9 cellular contexts compared by ENCODE assay signal in genomic region chr6:73774311-73774766, GRCh38.
DNase-seq lines count a peak whose midpoint lies in the region; ATAC-seq and TF ChIP-seq lines count a peak whose summit lies in the region.
"Had no signal": no experiment of that assay in that cellular context is flagged by ENCODE, and none has a peak within 500 bp of the region (broad histone marks: within the 10 kb centered on the region; RNA-seq: fewer than 3 reads in every experiment).

No MANE protein-coding gene starts in this region.

- H3K36me3 Mint-ChIP-seq in stimulated activated naive B cell treated with anti-CD40 and anti-IgM and Interleukin-4, amounts not matched to agents 10 μg/mL and 1 μg/mL and 100 μg/mL, for 72 hours, result peaks cover 0 to 7% of the 10 kb centered on the region in 2 donors

- DNase-seq in NCI-H226, result peak; percentile 99
- DNase-seq in fibroblast of the aortic adventitia (ENCODE audit: low read depth), result peak; percentile 87
- no peak for DNase-seq in stimulated activated naive B cell treated with anti-CD40 and anti-IgM and Interleukin-4, amounts not matched to agents 10 μg/mL and 1 μg/mL and 100 μg/mL, for 72 hours
- no peak for DNase-seq in activated CD4-positive, CD25-positive, alpha-beta regulatory T cell (lab: John Stamatoyannopoulos, UW)
- no peak for DNase-seq in GM10266 (ENCODE audit: extremely low spot score)
- DNase-seq: dorsolateral prefrontal cortex had no signal

- no peak overlapping the region for H3K4me3 ChIP-seq in fibroblast of the aortic adventitia (ENCODE audit: low read depth, low read length)
- H3K4me3 ChIP-seq: dorsolateral prefrontal cortex had no signal

- no peaks in the 10 kb centered on the region for H3K9me3 Mint-ChIP-seq in stimulated activated naive B cell treated with anti-CD40 and anti-IgM and Interleukin-4, amounts not matched to agents 10 μg/mL and 1 μg/mL and 100 μg/mL, for 72 hours

- peak; percentile 66 for ATAC-seq in GM21529 (IDR thresholded peaks at IDR 0.05; ENCODE audit: unreplicated experiment)
- peak; percentile 74 to 83 for ATAC-seq in stimulated activated naive B cell treated with anti-CD40 and anti-IgM and Interleukin-4, amounts not matched to agents 10 μg/mL and 1 μg/mL and 100 μg/mL, for 72 hours (replicated peaks)
- no peak for ATAC-seq in HG03439 (IDR thresholded peaks at IDR 0.05; ENCODE audit: unreplicated experiment)
- no peak for ATAC-seq in HG03045 (IDR thresholded peaks at IDR 0.05; ENCODE audit: unreplicated experiment)

- peaks cover 6 to 16% of the 10 kb centered on the region in 2 donors for H3K4me1 Mint-ChIP-seq in stimulated activated naive B cell treated with anti-CD40 and anti-IgM and Interleukin-4, amounts not matched to agents 10 μg/mL and 1 μg/mL and 100 μg/mL, for 72 hours

- no peak overlapping the region for H3K4me3 Mint-ChIP-seq in stimulated activated naive B cell treated with anti-CD40 and anti-IgM and Interleukin-4, amounts not matched to agents 10 μg/mL and 1 μg/mL and 100 μg/mL, for 72 hours

- TF ChIP-seq CTCF in fibroblast of the aortic adventitia (IDR thresholded peaks at IDR 0.05; ENCODE audit: insufficient read depth, low read length), result no peak
- TF ChIP-seq CTCF in GM10266 (IDR thresholded peaks at IDR 0.05; ENCODE audit: control insufficient read depth, insufficient read depth, low read depth, missing control alignments), result no peak

- no peak overlapping the region for H3K27ac Mint-ChIP-seq in stimulated activated naive B cell treated with anti-CD40 and anti-IgM and Interleukin-4, amounts not matched to agents 10 μg/mL and 1 μg/mL and 100 μg/mL, for 72 hours

- H3K27me3 Mint-ChIP-seq in stimulated activated naive B cell treated with anti-CD40 and anti-IgM and Interleukin-4, amounts not matched to agents 10 μg/mL and 1 μg/mL and 100 μg/mL, for 72 hours, result no peaks in the 10 kb centered on the region

Comparison
In these comparisons a context has a peak if more than half of its experiments do, and no peak if none do; other contexts are left out.
1. ATAC-seq: peak in GM21529 (single experiment) and stimulated activated naive B cell treated with anti-CD40 and anti-IgM and Interleukin-4, amounts not matched to agents 10 μg/mL and 1 μg/mL and 100 μg/mL, for 72 hours (2 of 2); none in HG03439 (single experiment) and HG03045 (single experiment).
2. DNase-seq: peak in NCI-H226 (single experiment) and fibroblast of the aortic adventitia (single experiment); none in stimulated activated naive B cell treated with anti-CD40 and anti-IgM and Interleukin-4, amounts not matched to agents 10 μg/mL and 1 μg/mL and 100 μg/mL, for 72 hours (single experiment), activated CD4-positive, CD25-positive, alpha-beta regulatory T cell (0 of 4) and GM10266 (single experiment).